2 cellular contexts compared by ENCODE assay signal in the genomic region with DNA sequence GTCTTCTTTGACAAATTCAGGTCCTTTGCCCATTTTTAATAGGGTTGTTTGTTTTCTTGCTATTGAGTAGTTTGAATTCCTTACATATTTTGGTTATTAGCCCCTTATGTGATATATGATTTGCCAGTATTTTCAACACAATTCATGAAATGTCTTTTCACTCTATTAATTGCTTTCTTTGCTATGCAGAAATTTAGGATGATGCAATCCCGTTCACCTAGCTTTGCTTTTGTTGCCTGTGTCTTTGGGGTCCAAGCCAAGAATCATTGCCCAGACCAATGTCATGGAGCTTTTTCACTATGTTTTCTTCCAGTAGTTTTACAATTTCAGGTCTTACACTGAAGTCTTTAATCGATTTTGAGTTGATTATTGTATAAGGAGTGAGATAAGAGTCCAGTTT.
TF ChIP-seq lines count a peak whose summit lies in the region.

No MANE protein-coding gene starts in this region.

TF ChIP-seq in HepG2, 621 proteins besides CTCF, POLR2A, EP300 and RAD21 (continued from another document):
- TF ChIP-seq ZBTB7B (CRISPR knock-in tag; IDR thresholded peaks at IDR 0.05) = no peak
- TF ChIP-seq MTF1 (CRISPR knock-in tag; IDR thresholded peaks at IDR 0.05) = no peak
- no peak for TF ChIP-seq SNAI1 (CRISPR knock-in tag; IDR thresholded peaks at IDR 0.05; ENCODE audit: borderline replicate concordance)
- peak; percentile 58; the same call in 1 of the 2 replicates for TF ChIP-seq ATF7 (IDR thresholded peaks at IDR 0.05)
- no peak for TF ChIP-seq ATF7 (CRISPR knock-in tag; IDR thresholded peaks at IDR 0.05)
- TF ChIP-seq, protein P1, sequence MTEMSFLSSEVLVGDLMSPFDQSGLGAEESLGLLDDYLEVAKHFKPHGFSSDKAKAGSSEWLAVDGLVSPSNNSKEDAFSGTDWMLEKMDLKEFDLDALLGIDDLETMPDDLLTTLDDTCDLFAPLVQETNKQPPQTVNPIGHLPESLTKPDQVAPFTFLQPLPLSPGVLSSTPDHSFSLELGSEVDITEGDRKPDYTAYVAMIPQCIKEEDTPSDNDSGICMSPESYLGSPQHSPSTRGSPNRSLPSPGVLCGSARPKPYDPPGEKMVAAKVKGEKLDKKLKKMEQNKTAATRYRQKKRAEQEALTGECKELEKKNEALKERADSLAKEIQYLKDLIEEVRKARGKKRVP (CRISPR knock-in tag; IDR thresholded peaks at IDR 0.05) = no peak

TF ChIP-seq in K562, 482 proteins besides CTCF, POLR2A, EP300 and RAD21 (continued from another document):
- TF ChIP-seq, protein P2, sequence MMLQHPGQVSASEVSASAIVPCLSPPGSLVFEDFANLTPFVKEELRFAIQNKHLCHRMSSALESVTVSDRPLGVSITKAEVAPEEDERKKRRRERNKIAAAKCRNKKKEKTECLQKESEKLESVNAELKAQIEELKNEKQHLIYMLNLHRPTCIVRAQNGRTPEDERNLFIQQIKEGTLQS (IDR thresholded peaks at IDR 0.05) = peak; percentile 62
- TF ChIP-seq, protein P2 (CRISPR knock-in tag; conservative IDR thresholded peaks at IDR 0.05) = no peak
- no peak for TF ChIP-seq NCOA4 (IDR thresholded peaks at IDR 0.05; ENCODE audit: partially characterized antibody)
- TF ChIP-seq, protein P1 (CRISPR knock-in tag; IDR thresholded peaks at IDR 0.05) = peak; percentile 53; the same call in 1 of the 2 replicates
- TF ChIP-seq HDAC6 (IDR thresholded peaks at IDR 0.05; ENCODE audit: low read depth, low read length) = no peak
- TF ChIP-seq CEBPB (tag; IDR thresholded peaks at IDR 0.05) = peak; percentile 34; the same call in 1 of the 2 replicates
